ENCODE assay signal across 8 cellular contexts in genomic region chr14:100375273-100375962, GRCh38. TPM values are rescaled to one million over a fixed set of nuclear protein-coding genes. Genes with fewer than 3 reads are reported as not detected.
DNase-seq lines count a peak whose midpoint lies in the region; ATAC-seq and TF ChIP-seq lines count a peak whose summit lies in the region.

No MANE protein-coding gene starts in this region.

- peaks cover 65% of the 10 kb centered on the region for H3K79me2 ChIP-seq in hepatocyte

- peak overlapping the region; percentile 96 for H3K9ac ChIP-seq in skeletal muscle satellite cell (ENCODE audit: low read depth, low read length)

- peak overlapping the region; percentile 21 for H2AFZ ChIP-seq in hepatocyte

- H3K9me2 ChIP-seq in hepatocyte (replicated peaks; ENCODE audit: insufficient read depth) = no peaks in the 10 kb centered on the region

- H3K36me3 ChIP-seq in hepatocyte (replicated peaks; ENCODE audit: insufficient read depth, low read depth) = no peaks in the 10 kb centered on the region
- H3K36me3 ChIP-seq in skeletal muscle satellite cell (ENCODE audit: insufficient read depth, low read length) = peaks cover 4% of the 10 kb centered on the region

- H3K9me3 ChIP-seq in hepatocyte (ENCODE audit: low read depth) (no peaks in the 10 kb centered on the region), skeletal muscle satellite cell (replicated peaks; ENCODE audit: low read length) (no peaks in the 10 kb centered on the region)

- H3K4me1 ChIP-seq in hepatocyte (ENCODE audit: insufficient read depth) (peaks cover 9% of the 10 kb centered on the region), skeletal muscle satellite cell (ENCODE audit: control insufficient read depth, insufficient read depth, low read length) (peaks cover 16% of the 10 kb centered on the region)

- TF ChIP-seq CTCF in C4-2B (conservative IDR thresholded peaks at IDR 0.05) (no peak), hepatocyte (IDR thresholded peaks at IDR 0.05; ENCODE audit: poor library complexity) (no peak)

- peak overlapping the region; percentile 41 for H3K4me3 ChIP-seq in hepatocyte
- H3K4me3 ChIP-seq in skeletal muscle satellite cell (ENCODE audit: low read length) = peak overlapping the region; percentile 96

- DNase-seq in SK-MEL-5 (ENCODE audit: low read depth, low spot score) (peak; percentile 97), amniotic stem cell (lab: John Stamatoyannopoulos, UW) (peak; percentile 94), hepatocyte (ENCODE audit: low spot score) (peak; percentile 79), mesenteric fat pad (ENCODE audit: low spot score) (no peak)

- H3K4me2 ChIP-seq in hepatocyte (peak overlapping the region; percentile 78), skeletal muscle satellite cell (ENCODE audit: low read length) (peak overlapping the region; percentile 93)

- H3K27me3 ChIP-seq in hepatocyte = no peaks in the 10 kb centered on the region
- H3K27me3 ChIP-seq in skeletal muscle satellite cell (ENCODE audit: control insufficient read depth, insufficient read depth, low read length) = no peaks in the 10 kb centered on the region

- H3K27ac ChIP-seq in C4-2B (peak overlapping the region; percentile 79), hepatocyte (peak overlapping the region; percentile 93)

- peak; percentile 41 for ATAC-seq in GM19328 (IDR thresholded peaks at IDR 0.05; ENCODE audit: unreplicated experiment)
- ATAC-seq in HG03457 (IDR thresholded peaks at IDR 0.05; ENCODE audit: unreplicated experiment) = peak; percentile 33

- no peaks in the 10 kb centered on the region for H4K20me1 ChIP-seq in hepatocyte (ENCODE audit: insufficient read depth, poor library complexity, severe bottlenecking)

- WGBS in hepatocyte (ENCODE audit: low lambda C conversion rate, missing lambda C conversion rate) = 3% methylated on average over 17 of the region's 17 CpGs

- in situ Hi-C loops in SK-MEL-5 (cut with HindIII; ENCODE audit: low pct_unique_long_range_greater_than_20kb, low sequenced_read_pairs) = no loop called here

RNA-seq across cellular contexts. Expression of gene WDR25, which starts 0.9 kb away (rescaled TPM):
- 46.8 and 58.8 TPM in 2 replicates for total RNA-seq in SK-MEL-5 (2014; rRNA removed; shearing (Covaris generic))
- 36.1 and 47.5 TPM in 2 replicates for polyA plus RNA-seq in SK-MEL-5 (2015; cell fraction: cytosol; rRNA removed)
- 13.8 and 19.3 TPM in 2 replicates for polyA plus RNA-seq in SK-MEL-5 (2015; cell fraction: nucleus; rRNA removed)
- total RNA-seq in hepatocyte (14.1 and 18.7 TPM in 2 replicates), mesenteric fat pad (8.7 TPM)
- 19.7 and 22.8 TPM in 2 replicates for polyA plus RNA-seq in hepatocyte
- 15.2 and 30.1 TPM in 2 replicates for total RNA-seq in skeletal muscle satellite cell (2012; rRNA removed)

RNA-seq across cellular contexts. Expression of gene SLC25A47, which starts 52.3 kb away (rescaled TPM):
- 0.29 TPM in 1 of 2 replicates, not detected in the other for total RNA-seq in SK-MEL-5 (2014; rRNA removed; shearing (Covaris generic))
- not detected in 2 replicates for polyA plus RNA-seq in SK-MEL-5 (2015; cell fraction: cytosol; rRNA removed)
- polyA plus RNA-seq in SK-MEL-5 (2015; cell fraction: nucleus; rRNA removed) = not detected in 2 replicates
- total RNA-seq in hepatocyte (1.6 and 1.8 TPM in 2 replicates), mesenteric fat pad (not detected)
- 0.77 and 1.8 TPM in 2 replicates for polyA plus RNA-seq in hepatocyte
- not detected in 2 replicates for total RNA-seq in skeletal muscle satellite cell (2012; rRNA removed)
